8 cellular contexts compared by ENCODE assay signal in the genomic region with DNA sequence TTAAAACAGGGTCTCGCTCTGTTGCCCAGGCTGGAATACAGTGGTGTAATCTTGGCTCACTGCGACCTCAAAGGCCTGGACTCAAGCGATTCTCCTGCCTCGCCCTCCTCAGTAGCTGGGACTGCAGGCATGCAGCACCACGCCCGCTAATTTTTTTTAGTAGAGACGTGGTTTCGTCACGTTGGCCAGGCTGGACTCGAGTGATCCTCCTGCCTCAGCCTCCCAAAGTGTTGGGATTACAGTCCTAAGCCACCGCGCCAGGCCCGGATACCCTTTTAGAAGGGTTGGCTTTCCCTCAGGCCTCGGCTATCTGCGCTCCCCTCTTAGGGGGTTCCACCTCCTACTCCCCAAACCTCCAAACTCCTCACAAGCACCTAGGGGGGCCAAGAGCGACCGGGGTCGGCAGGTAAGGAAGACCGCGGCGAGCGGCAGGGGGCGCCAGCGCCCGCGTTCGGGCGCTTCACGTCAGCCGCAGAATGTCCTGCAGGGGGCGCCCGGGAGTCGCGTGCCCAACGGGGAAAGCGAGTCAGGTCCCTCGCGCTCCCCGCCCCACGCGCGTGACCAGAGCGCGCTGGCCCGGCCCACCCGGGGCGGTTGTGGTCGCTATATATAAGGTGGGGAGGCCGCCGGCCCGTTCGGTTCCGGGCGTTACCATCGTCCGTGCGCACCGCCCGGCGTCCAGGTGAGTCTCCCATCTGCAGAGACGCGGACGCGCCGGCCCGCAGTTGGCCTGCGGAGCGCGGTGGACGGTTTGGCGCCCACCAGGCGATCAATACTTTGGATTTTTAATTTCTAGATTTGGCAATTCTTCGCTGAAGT. TPM values are rescaled to one million over a fixed set of nuclear protein-coding genes. Genes with fewer than 3 reads are reported as not detected.
DNase-seq lines count a peak whose midpoint lies in the region; ATAC-seq, FAIRE-seq and TF ChIP-seq lines count a peak whose summit lies in the region.

No MANE protein-coding gene starts in this region.

- H3K36me3 ChIP-seq in heart left ventricle: no peaks in the 10 kb centered on the region

- FAIRE-seq in GM18507 (lab: Jason Lieb, UNC): peak; percentile 81

- intact Hi-C loops in heart left ventricle (cut with DNase I) (loop anchor here in 4 of 10 donors (1.0 to 2.0 kb wide), 2 partner anchors 27 kb away; no protein-coding TSS in a partner anchor), posterior vena cava (cut with DNase I) (no loop called here)

- ATAC-seq in HG03135 (IDR thresholded peaks at IDR 0.05; ENCODE audit: unreplicated experiment) (peak; percentile 73), heart left ventricle (peak in 3 of 4 donors; percentile 64 to 76 (median 72))
- peak; percentile 95 for ATAC-seq in activated naive CD4-positive, alpha-beta T cell treated with anti-CD3 and anti-CD28 coated beads, Interleukin-2, amount 50 U/mL, for 72 hours

- no peak for TF ChIP-seq POLR2A in heart left ventricle (IDR thresholded peaks at IDR 0.05)

- no peaks in the 10 kb centered on the region for H3K9me3 Mint-ChIP-seq in activated naive CD4-positive, alpha-beta T cell treated with anti-CD3 and anti-CD28 coated beads, Interleukin-2, amount 50 U/mL, for 72 hours

- H3K4me3 ChIP-seq in heart left ventricle: peak overlapping the region in 10 of 12 donors; percentile 2 to 60 (median 44)

- H3K9me3 ChIP-seq in heart left ventricle: no peaks in the 10 kb centered on the region

- no peak overlapping the region for H3K27ac Mint-ChIP-seq in activated naive CD4-positive, alpha-beta T cell treated with anti-CD3 and anti-CD28 coated beads, Interleukin-2, amount 50 U/mL, for 72 hours

- DNase-seq in GM18507 (ENCODE audit: extremely low spot score, insufficient read length, low read depth) (peak; percentile 69), RPMI8226 (peak; percentile 67), heart left ventricle (peak; percentile 49 to 87 (median 68)), posterior vena cava (ENCODE audit: low spot score) (peak; percentile 94), ureter (ENCODE audit: low spot score) (peak; percentile 67), DMS 273 (lab: John Stamatoyannopoulos, UW; ENCODE audit: unreplicated experiment) (no peak)
- peak; percentile 82 to 96 for DNase-seq in activated naive CD4-positive, alpha-beta T cell treated with anti-CD3 and anti-CD28 coated beads, Interleukin-2, amount 50 U/mL, for 72 hours (ENCODE audit: low spot score in 2 of 2)

- TF ChIP-seq CTCF in heart left ventricle (IDR thresholded peaks at IDR 0.05): peak; percentile 91 to 100 (median 98)

- peaks cover 0 to 10% (median 0%) of the 10 kb centered on the region in 9 donors for H3K27me3 ChIP-seq in heart left ventricle

- peaks cover 0 to 9% (median 4%) of the 10 kb centered on the region in 12 donors for H3K4me1 ChIP-seq in heart left ventricle

- 13 to 21% (median 16%) methylated on average over 50 to 73 of the region's 73 CpGs for WGBS in heart left ventricle, 4 donors

- H3K36me3 Mint-ChIP-seq in activated naive CD4-positive, alpha-beta T cell treated with anti-CD3 and anti-CD28 coated beads, Interleukin-2, amount 50 U/mL, for 72 hours: no peaks in the 10 kb centered on the region

- no peak overlapping the region for H3K27ac ChIP-seq in heart left ventricle

RNA-seq across cellular contexts. Expression of a gene that starts 51.8 kb away (rescaled TPM):
- total RNA-seq in activated naive CD4-positive, alpha-beta T cell treated with anti-CD3 and anti-CD28 coated beads, Interleukin-2, amount 50 U/mL, for 72 hours: 1 to 10 TPM; 1.4 to 3.7 TPM
- total RNA-seq in heart left ventricle (100 to 1,000 TPM in 1 of 9 donors, 10 to 100 TPM in 8; 12.9 to 121 (median 29.7) TPM), posterior vena cava (10 to 100 TPM; 26.7 to 27.2 TPM), ureter (47.6 TPM)
- polyA plus RNA-seq in heart left ventricle: 1 to 10 TPM; 8.3 to 9.1 TPM
